In genomic region chr17:32385121-32385520, GRCh38 we compare ENCODE assay signal across 18 cellular contexts.
"Had no signal": no experiment of that assay in that cellular context is flagged by ENCODE, and none has a peak within 500 bp of the region (broad histone marks: within the 10 kb centered on the region; RNA-seq: fewer than 3 reads in every experiment).

No MANE protein-coding gene starts in this region.

- H3K4me3 ChIP-seq: gastroesophageal sphincter, heart right ventricle, lung, thyroid gland had no signal

- H3K27me3 ChIP-seq: gastroesophageal sphincter, heart right ventricle, thyroid gland had no signal

- DNase-seq: activated CD4-positive, alpha-beta T cell treated with anti-CD3 and anti-CD28 coated beads for 48 hours; activated CD8-positive, alpha-beta T cell treated with anti-CD3 and anti-CD28 coated beads for 36 hours; activated naive CD4-positive, alpha-beta T cell; activated naive CD8-positive, alpha-beta T cell treated with anti-CD3 and anti-CD28 coated beads, Interleukin-2, amount 50 U/mL, for 24 hours; activated T-cell treated with anti-CD3 and anti-CD28 coated beads, Interleukin-2, amount 50 U/mL, for 72 hours; aorta; heart right ventricle; left cardiac atrium; naive B cell; retina; T-helper 1 cell; thyroid gland; WERI-Rb-1 had no signal

- FAIRE-seq: bronchial epithelial cell, urothelium cell line had no signal

- H3K4me1 ChIP-seq: gastroesophageal sphincter, heart right ventricle, thyroid gland had no signal

- H3K9me3 ChIP-seq: gastroesophageal sphincter, heart right ventricle, thyroid gland had no signal

- H3K27ac ChIP-seq: epithelial cell of prostate, gastroesophageal sphincter, heart right ventricle, thyroid gland, WERI-Rb-1 had no signal
